Comparison of ENCODE assay signal across 10 cellular contexts in genomic region chr5:94908889-94909480, GRCh38.
A peak's percentile ranks its signal among the peaks of the same experiment; 100 is the strongest.
DNase-seq lines count a peak whose midpoint lies in the region; ATAC-seq and TF ChIP-seq lines count a peak whose summit lies in the region.
"Had no signal": no experiment of that assay in that cellular context is flagged by ENCODE, and none has a peak within 500 bp of the region (broad histone marks: within the 10 kb centered on the region; RNA-seq: fewer than 3 reads in every experiment).

No MANE protein-coding gene starts in this region.

- BruUV-seq in Caco-2 (replicated peaks; lab: Mats Ljungman, UMichigan): no TSS peak

- no peak for TF ChIP-seq POLR2A in ovary (IDR thresholded peaks at IDR 0.05)

- POLR2A ChIA-PET in Caco-2 (lab: Charles Lee): no interaction called here

- H3K27me3 ChIP-seq in Caco-2 (replicated peaks; ENCODE audit: control insufficient read depth, insufficient read depth, low read length): no peaks in the 10 kb centered on the region
- no peaks in the 10 kb centered on the region for H3K27me3 ChIP-seq in ovary

- no peak for TF ChIP-seq EP300 in ovary (IDR thresholded peaks at IDR 0.05)

- H3K36me3 ChIP-seq in Caco-2 (ENCODE audit: control insufficient read depth, insufficient read depth, low read length): no peaks in the 10 kb centered on the region
- H3K36me3 ChIP-seq in ovary: no peaks in the 10 kb centered on the region

- H3K4me3 Mint-ChIP-seq in Caco-2 (ENCODE audit: unreplicated experiment): no peak overlapping the region
- no peak overlapping the region for H3K4me3 Mint-ChIP-seq in activated T-cell treated with anti-CD3 and anti-CD28 coated beads, Interleukin-2, amount 50 U/mL, for 24 hours
- H3K4me3 Mint-ChIP-seq: activated B cell treated with CpG ODN at 0.5 μM for 24 hours had no signal

- WGBS in ovary, 3 donors: 16 to 21% (median 18%) methylated on average over 2 of the region's 2 CpGs

- no peak overlapping the region for H3K27ac ChIP-seq in ovary
- H3K27ac ChIP-seq: skin epidermis had no signal

- H3K4me1 ChIP-seq in Caco-2 (no peaks in the 10 kb centered on the region), ovary (ENCODE audit: insufficient read depth) (no peaks in the 10 kb centered on the region)

- peak in 1 of 2 experiments; percentile 50 for DNase-seq in Caco-2
- peak; percentile 4 for DNase-seq in NCI-H2107 (lab: John Stamatoyannopoulos, UW)
- peak; percentile 31 for DNase-seq in cerebellum (ENCODE audit: low spot score)
- peak; percentile 71 for DNase-seq in myocyte (ENCODE audit: low read depth)
- DNase-seq in ovary: no peak
- no peak for DNase-seq in activated T-cell treated with anti-CD3 and anti-CD28 coated beads, Interleukin-2, amount 50 U/mL, for 24 hours
- no peak for DNase-seq in stimulated activated CD4-positive, alpha-beta T cell treated with anti-CD3 and anti-CD28 coated beads, Interleukin-2, amount 100 ng/mL, for 48 hours
- DNase-seq: activated B cell treated with CpG ODN at 0.5 μM for 24 hours had no signal

- no peaks in the 10 kb centered on the region for H3K4me1 Mint-ChIP-seq in Caco-2 (ENCODE audit: low read depth, unreplicated experiment)
- H3K4me1 Mint-ChIP-seq in activated T-cell treated with anti-CD3 and anti-CD28 coated beads, Interleukin-2, amount 50 U/mL, for 24 hours (ENCODE audit: low read depth): no peaks in the 10 kb centered on the region
- H3K4me1 Mint-ChIP-seq: activated B cell treated with CpG ODN at 0.5 μM for 24 hours had no signal

- peak; percentile 70 for ATAC-seq in GM19035 (IDR thresholded peaks at IDR 0.05; ENCODE audit: unreplicated experiment)

- peaks cover 3% of the 10 kb centered on the region for H3K27me3 Mint-ChIP-seq in Caco-2 (ENCODE audit: insufficient read depth, unreplicated experiment)
- H3K27me3 Mint-ChIP-seq in activated T-cell treated with anti-CD3 and anti-CD28 coated beads, Interleukin-2, amount 50 U/mL, for 24 hours: peaks cover 5% of the 10 kb centered on the region
- H3K27me3 Mint-ChIP-seq: activated B cell treated with CpG ODN at 0.5 μM for 24 hours had no signal

- TF ChIP-seq CTCF in Caco-2 (IDR thresholded peaks at IDR 0.05; ENCODE audit: insufficient read depth in 1 of 2, low read depth in 1 of 2, low read length in 1 of 2, severe bottlenecking in 1 of 2, unreplicated experiment in 1 of 2) (peak; percentile 64 to 70), ovary (IDR thresholded peaks at IDR 0.05) (peak in 1 of 3 donors; percentile 9)

- no peaks in the 10 kb centered on the region for H3K9me3 Mint-ChIP-seq in Caco-2 (ENCODE audit: unreplicated experiment)
- no peaks in the 10 kb centered on the region for H3K9me3 Mint-ChIP-seq in activated T-cell treated with anti-CD3 and anti-CD28 coated beads, Interleukin-2, amount 50 U/mL, for 24 hours

- H3K9me3 ChIP-seq in Caco-2: no peaks in the 10 kb centered on the region
- no peaks in the 10 kb centered on the region for H3K9me3 ChIP-seq in ovary

- H3K4me3 ChIP-seq in Caco-2 (ENCODE audit: low read depth, low read length) (no peak overlapping the region), ovary (no peak overlapping the region)
- H3K4me3 ChIP-seq: skin epidermis had no signal

- intact Hi-C loops in Caco-2 (cut with micrococcal nuclease; ENCODE audit: unreplicated experiment) (loop anchor here (1.0 to 2.0 kb wide), 2 partner anchors 79 to 384 kb away; no protein-coding TSS in a partner anchor), ovary (cut with DNase I) (no loop called here)

- no peaks in the 10 kb centered on the region for H3K36me3 Mint-ChIP-seq in Caco-2 (ENCODE audit: insufficient read depth, unreplicated experiment)
- H3K36me3 Mint-ChIP-seq in activated T-cell treated with anti-CD3 and anti-CD28 coated beads, Interleukin-2, amount 50 U/mL, for 24 hours (ENCODE audit: low read depth): no peaks in the 10 kb centered on the region

- H3K27ac Mint-ChIP-seq in Caco-2 (ENCODE audit: unreplicated experiment): no peak overlapping the region
- H3K27ac Mint-ChIP-seq in activated T-cell treated with anti-CD3 and anti-CD28 coated beads, Interleukin-2, amount 50 U/mL, for 24 hours: no peak overlapping the region
- H3K27ac Mint-ChIP-seq: activated B cell treated with CpG ODN at 0.5 μM for 24 hours had no signal

- CTCF ChIA-PET in Caco-2 (lab: Charles Lee): no interaction called here

Comparison
In these comparisons a context has a peak if more than half of its experiments do, and no peak if none do; other contexts are left out.
1. DNase-seq: peak in NCI-H2107 (single experiment), cerebellum (single experiment) and myocyte (single experiment); none in ovary (0 of 5), activated T-cell treated with anti-CD3 and anti-CD28 coated beads, Interleukin-2, amount 50 U/mL, for 24 hours (single experiment) and stimulated activated CD4-positive, alpha-beta T cell treated with anti-CD3 and anti-CD28 coated beads, Interleukin-2, amount 100 ng/mL, for 48 hours (0 of 2).